8 cellular contexts compared by ENCODE assay signal in the genomic region with DNA sequence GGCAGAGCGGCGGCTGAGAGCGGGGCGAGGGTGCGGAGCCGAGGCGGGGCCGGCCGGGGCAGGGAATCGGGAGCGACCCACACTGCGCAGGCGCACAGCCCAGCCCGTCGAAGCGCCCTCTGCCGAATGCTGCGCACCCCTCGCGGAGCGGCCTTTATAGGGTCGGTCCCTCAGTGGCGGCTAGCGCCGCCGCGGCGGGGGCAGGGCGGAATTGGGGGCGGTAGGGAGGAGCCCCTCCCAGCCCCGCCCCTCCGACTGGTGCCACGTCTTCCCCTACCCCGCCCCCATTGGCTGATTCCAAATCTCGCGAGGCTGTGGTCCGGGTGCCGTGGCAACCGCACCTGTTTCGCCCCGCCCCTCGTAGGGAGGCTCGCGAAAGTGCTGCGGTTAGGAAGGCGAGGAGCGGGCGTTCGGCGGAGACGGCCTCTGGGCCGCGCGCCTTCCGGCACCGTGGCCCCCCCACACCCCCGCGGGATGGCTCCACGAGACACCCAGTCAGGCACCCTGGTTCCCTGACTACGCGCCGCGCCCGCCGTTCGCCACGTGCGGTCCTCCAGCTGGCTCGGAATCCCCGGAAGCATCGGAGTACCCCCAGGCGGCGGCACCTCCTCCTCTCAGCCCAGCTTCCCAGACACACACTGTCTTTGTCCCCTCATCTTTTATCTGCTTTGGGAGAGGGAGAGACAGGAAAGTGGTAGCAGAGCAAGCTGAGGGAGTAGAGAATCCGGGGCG. TPM values are rescaled to one million over a fixed set of nuclear protein-coding genes. Genes with fewer than 3 reads are reported as not detected.
A peak's percentile ranks its signal among the peaks of the same experiment; 100 is the strongest.
DNase-seq lines count a peak whose midpoint lies in the region; ATAC-seq and TF ChIP-seq lines count a peak whose summit lies in the region.

A gene (minus strand): TSS at position 128 of the 732 bp plus-strand sequence. CDS start 157 bp downstream, outside the sequence.

- TSS peak; percentile 65 for BruUV-seq in PC-9 (replicated peaks; lab: Mats Ljungman, UMichigan)

- peaks cover 30% of the 10 kb centered on the region for H3F3A ChIP-seq in PC-9 (ENCODE audit: insufficient read depth, low read depth)

- peak within 1 kb of the TSS; percentile 74 for H3K9ac ChIP-seq in muscle layer of colon (ENCODE audit: low read length)

- H3K9me3 ChIP-seq in PC-9 (ENCODE audit: insufficient read depth, low read depth), result no peaks in the 10 kb centered on the region
- H3K9me3 ChIP-seq in esophagus (ENCODE audit: control insufficient read depth in 2 of 2, insufficient read depth in 1 of 2, low read depth in 1 of 2, low read length in 1 of 2), result no peaks in the 10 kb centered on the region
- no peaks in the 10 kb centered on the region for H3K9me3 ChIP-seq in muscle layer of colon (ENCODE audit: low read length)

- peak within 1 kb of the TSS; percentile 97 for H3K27ac Mint-ChIP-seq in activated T-cell treated with anti-CD3 and anti-CD28 coated beads, Interleukin-2, amount 50 U/mL, for 24 hours

- H3K4me3 ChIP-seq in PC-9 (peak within 1 kb of the TSS; percentile 98), esophagus (ENCODE audit: low read depth in 1 of 2, low read length in 2 of 2) (peak within 1 kb of the TSS; percentile 77 to 97), muscle layer of colon (ENCODE audit: low read depth in 1 of 2, low read length in 2 of 2) (peak within 1 kb of the TSS; percentile 61 to 86)

- peak; percentile 39 for TF ChIP-seq CTCF in PC-9 (conservative IDR thresholded peaks at IDR 0.05)

- 0% methylated on average over 62 to 75 of the region's 75 CpGs for WGBS in esophagus, 2 donors

- in situ Hi-C loops in KBM-7 (cut with MboI; ENCODE audit: low pct_unique_long_range_greater_than_20kb, low sequenced_read_pairs), result no loop called here

- H3K4me3 Mint-ChIP-seq in activated T-cell treated with anti-CD3 and anti-CD28 coated beads, Interleukin-2, amount 50 U/mL, for 24 hours, result peak within 1 kb of the TSS; percentile 98

- intact Hi-C loops in PC-9 (cut with micrococcal nuclease; ENCODE audit: unreplicated experiment), result loop anchor here (2.0 to 5.0 kb wide), 2 partner anchors 36 to 68 kb away; a partner anchor contains a TSS

- peaks cover 65% of the 10 kb centered on the region for H3K4me1 Mint-ChIP-seq in activated T-cell treated with anti-CD3 and anti-CD28 coated beads, Interleukin-2, amount 50 U/mL, for 24 hours (ENCODE audit: low read depth)

- H3K79me2 ChIP-seq in PC-9 (ENCODE audit: low read depth), result peaks cover 53% of the 10 kb centered on the region

- H3K27me3 ChIP-seq in PC-9 (ENCODE audit: insufficient read depth, low read depth) (no peaks in the 10 kb centered on the region), esophagus (ENCODE audit: control insufficient read depth in 1 of 2, insufficient read depth in 2 of 2, low read length in 2 of 2) (no peaks in the 10 kb centered on the region), muscle layer of colon (ENCODE audit: control insufficient read depth in 1 of 2, insufficient read depth in 2 of 2, low read length in 2 of 2) (no peaks in the 10 kb centered on the region)

- H4K20me1 ChIP-seq in PC-9 (ENCODE audit: insufficient read depth), result peaks cover 25% of the 10 kb centered on the region

- DNase-seq in DMS53 treated with DMSO at 0.1 percent for 48 hours (lab: John Stamatoyannopoulos, UW; ENCODE audit: unreplicated experiment), result peak; percentile 92
- peak; percentile 98 for DNase-seq in KBM-7
- DNase-seq in PC-9, result peak; percentile 92 to 99
- peak; percentile 100 for DNase-seq in activated T-cell treated with anti-CD3 and anti-CD28 coated beads, Interleukin-2, amount 50 U/mL, for 24 hours
- DNase-seq in stimulated activated CD8-positive, alpha-beta memory T cell treated with anti-CD3 and anti-CD28 coated beads, Interleukin-7, amount 100 ng/mL, for 24 hours (ENCODE audit: low read depth), result peak; percentile 99

- peaks cover 51% of the 10 kb centered on the region for H3K36me3 Mint-ChIP-seq in activated T-cell treated with anti-CD3 and anti-CD28 coated beads, Interleukin-2, amount 50 U/mL, for 24 hours (ENCODE audit: low read depth)

- peaks cover 28% of the 10 kb centered on the region for H3K4me1 ChIP-seq in PC-9 (replicated peaks; ENCODE audit: insufficient read depth)
- peaks cover 4 to 23% of the 10 kb centered on the region in 2 donors for H3K4me1 ChIP-seq in esophagus (ENCODE audit: control insufficient read depth in 2 of 2, insufficient read depth in 2 of 2, low read length in 1 of 2)
- H3K4me1 ChIP-seq in muscle layer of colon (ENCODE audit: insufficient read depth, low read length), result peaks cover 39% of the 10 kb centered on the region

- no peaks in the 10 kb centered on the region for H3K9me3 Mint-ChIP-seq in activated T-cell treated with anti-CD3 and anti-CD28 coated beads, Interleukin-2, amount 50 U/mL, for 24 hours

- POLR2A ChIA-PET in PC-9 (lab: Charles Lee; ENCODE audit: unreplicated experiment), result interaction anchor here (0.6 to 2.1 kb wide), 4 partner anchors 22 to 189 kb away, joined by 3 to 22 read pairs (median 5); no protein-coding TSS in a partner anchor

- no peaks in the 10 kb centered on the region for H3K9me2 ChIP-seq in PC-9 (ENCODE audit: insufficient read depth)

- H2AFZ ChIP-seq in PC-9, result peak within 1 kb of the TSS; percentile 78

- H3K27ac ChIP-seq in PC-9 (peak within 1 kb of the TSS; percentile 80), esophagus (ENCODE audit: low read depth in 2 of 2, low read length in 1 of 2) (peak within 1 kb of the TSS; percentile 89 to 90), muscle layer of colon (ENCODE audit: low read depth, low read length) (peak within 1 kb of the TSS; percentile 91)

- CTCF ChIA-PET in PC-9 (lab: Charles Lee), result interaction anchor here (0.7 to 0.9 kb wide), 3 partner anchors 15 to 24 kb away, joined by 3 to 7 read pairs (median 4); no protein-coding TSS in a partner anchor

- H3K27me3 Mint-ChIP-seq in activated T-cell treated with anti-CD3 and anti-CD28 coated beads, Interleukin-2, amount 50 U/mL, for 24 hours, result no peaks in the 10 kb centered on the region

- ATAC-seq in GM21717 (IDR thresholded peaks at IDR 0.05; ENCODE audit: unreplicated experiment), result peak; percentile 60

- H3K36me3 ChIP-seq in PC-9 (ENCODE audit: low read depth) (peaks cover 6% of the 10 kb centered on the region; the same call in 1 of the 2 replicates), esophagus (ENCODE audit: control insufficient read depth in 2 of 2, insufficient read depth in 2 of 2, low read length in 1 of 2) (peaks cover 0 to 4% of the 10 kb centered on the region in 2 donors), muscle layer of colon (ENCODE audit: insufficient read depth, low read length) (peaks cover 8% of the 10 kb centered on the region)

- peak within 1 kb of the TSS; percentile 85 for H3K4me2 ChIP-seq in PC-9

RNA-seq across cellular contexts. Expression of the gene that starts here (rescaled TPM):
- total RNA-seq in PC-9 (2021), result 110 and 134 TPM in 2 replicates
- 10 to 100 TPM; 16.1 to 28.7 TPM for polyA plus RNA-seq in esophagus

Comparison
In these comparisons a context has a peak if more than half of its experiments do, and no peak if none do; other contexts are left out.
1. Peak in every context shown above with its lines: DNase-seq, ATAC-seq, H3K4me3 ChIP-seq and H3K27ac ChIP-seq.